15 cellular contexts compared by ENCODE assay signal in the genomic region with DNA sequence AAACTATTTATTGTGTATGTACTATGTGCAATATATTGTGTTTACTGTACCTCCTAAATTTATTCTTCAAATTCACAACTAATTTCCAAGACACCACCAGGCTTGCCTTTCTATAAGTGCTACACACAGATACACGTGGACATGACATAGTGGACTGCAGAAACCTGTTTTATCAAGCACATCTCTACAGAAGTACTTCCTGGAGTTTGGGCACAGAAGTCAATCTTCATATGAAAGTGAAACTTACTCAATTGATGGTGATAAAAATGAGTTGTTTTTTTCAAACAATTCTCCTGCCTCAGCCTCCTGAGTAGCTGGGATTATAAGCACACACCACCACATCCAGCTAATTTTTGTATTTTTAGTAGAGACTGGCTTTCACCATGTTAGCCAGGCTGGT. TPM values are rescaled to one million over a fixed set of nuclear protein-coding genes. Genes with fewer than 3 reads are reported as not detected.
A peak's percentile ranks its signal among the peaks of the same experiment; 100 is the strongest.
DNase-seq lines count a peak whose midpoint lies in the region; ATAC-seq and TF ChIP-seq lines count a peak whose summit lies in the region.
"Had no signal": no experiment of that assay in that cellular context is flagged by ENCODE, and none has a peak within 500 bp of the region (broad histone marks: within the 10 kb centered on the region; RNA-seq: fewer than 3 reads in every experiment).

No MANE protein-coding gene starts in this region.

- H3K4me3 Mint-ChIP-seq in activated CD4-positive, alpha-beta T cell treated with anti-CD3 and anti-CD28 coated beads for 36 hours = no peak overlapping the region
- H3K4me3 Mint-ChIP-seq in memory B cell (no peak overlapping the region), endodermal cell (no peak overlapping the region)

- no peak for TF ChIP-seq CTCF in Loucy (conservative IDR thresholded peaks at IDR 0.05; ENCODE audit: low read length)
- TF ChIP-seq CTCF in endodermal cell (conservative IDR thresholded peaks at IDR 0.05) = no peak

- H3K27me3 ChIP-seq in Loucy (ENCODE audit: insufficient read depth, low read length, poor library complexity, severe bottlenecking) (no peaks in the 10 kb centered on the region), endodermal cell (ENCODE audit: control insufficient read depth, insufficient read depth, low read length, poor library complexity, severe bottlenecking) (no peaks in the 10 kb centered on the region)
- H3K27me3 ChIP-seq: heart right ventricle had no signal

- no peaks in the 10 kb centered on the region for H3K9me2 ChIP-seq in Loucy (replicated peaks; ENCODE audit: low read depth, low read length)

- H3K79me2 ChIP-seq in Loucy (ENCODE audit: insufficient read depth, low read length) = no peaks in the 10 kb centered on the region

- peak; percentile 75 for ATAC-seq in activated CD4-positive, alpha-beta T cell treated with anti-CD3 and anti-CD28 coated beads for 36 hours
- ATAC-seq in GM19463 (IDR thresholded peaks at IDR 0.05; ENCODE audit: unreplicated experiment) (peak; percentile 47), memory B cell (ENCODE audit: low read depth) (peak; percentile 44), Right ventricle myocardium superior (ENCODE audit: poor library complexity) (no peak)
- ATAC-seq: heart right ventricle had no signal

- POLR2A ChIA-PET in activated CD4-positive, alpha-beta T cell treated with anti-CD3 and anti-CD28 coated beads for 36 hours (lab: Charles Lee) = no interaction called here

- H3K36me3 Mint-ChIP-seq in activated CD4-positive, alpha-beta T cell treated with anti-CD3 and anti-CD28 coated beads for 36 hours (ENCODE audit: low read depth) = peaks cover 38% of the 10 kb centered on the region
- peaks cover 13% of the 10 kb centered on the region for H3K36me3 Mint-ChIP-seq in memory B cell
- H3K36me3 Mint-ChIP-seq in endodermal cell (ENCODE audit: low read depth) = peaks cover 61% of the 10 kb centered on the region

- H3K27me3 Mint-ChIP-seq in activated CD4-positive, alpha-beta T cell treated with anti-CD3 and anti-CD28 coated beads for 36 hours = no peaks in the 10 kb centered on the region
- H3K27me3 Mint-ChIP-seq in memory B cell = no peaks in the 10 kb centered on the region
- H3K27me3 Mint-ChIP-seq in endodermal cell (ENCODE audit: insufficient read depth) = no peaks in the 10 kb centered on the region

- peaks cover 8% of the 10 kb centered on the region; the same call in 1 of the 2 replicates for H3K36me3 ChIP-seq in Loucy (ENCODE audit: insufficient read depth, low read length)
- peaks cover 57% of the 10 kb centered on the region for H3K36me3 ChIP-seq in endodermal cell (ENCODE audit: control insufficient read depth, insufficient read depth, low read length)

- H3K4me2 ChIP-seq in Loucy (ENCODE audit: low read depth, low read length, poor library complexity, severe bottlenecking) = no peak overlapping the region

- intact Hi-C loops in activated CD4-positive, alpha-beta T cell treated with anti-CD3 and anti-CD28 coated beads for 36 hours (cut with DNase I, micrococcal nuclease) = loop anchor here in 1 of 2 experiments (5.0 kb wide), 1 partner anchor 38 kb away; no protein-coding TSS in a partner anchor
- intact Hi-C loops in Right ventricle myocardium superior (cut with DNase I) = no loop called here

- H3K4me3 ChIP-seq in Loucy (ENCODE audit: low read length, poor library complexity, severe bottlenecking) (no peak overlapping the region), endodermal cell (ENCODE audit: low read length) (no peak overlapping the region)
- H3K4me3 ChIP-seq: heart right ventricle, lung had no signal

- no peaks in the 10 kb centered on the region for H3F3A ChIP-seq in Loucy (ENCODE audit: low read depth)

- no peak for DNase-seq in activated CD4-positive, alpha-beta T cell treated with anti-CD3 and anti-CD28 coated beads for 36 hours
- DNase-seq in activated CD4-positive, alpha-beta T cell treated with anti-CD3 and anti-CD28 coated beads for 4 hours = no peak
- DNase-seq in memory B cell (ENCODE audit: low spot score in 2 of 2) = no peak
- no peak for DNase-seq in endodermal cell
- no peak for DNase-seq in DMS153 treated with DMSO at 0.1 percent for 48 hours (lab: John Stamatoyannopoulos, UW; ENCODE audit: unreplicated experiment)
- no peak for DNase-seq in Right ventricle myocardium superior
- DNase-seq: DMS79; heart right ventricle; NCI-H1436 treated with DMSO at 0.1 percent for 48 hours; NK-92 treated with Interleukin-12 subunit alpha and Interleukin-12 subunit beta, amount 100 ng/mL, for 24 hours; posterior cingulate gyrus; stimulated activated CD4-positive, alpha-beta T cell treated with anti-CD3 and anti-CD28 coated beads, Interleukin-4, amount 100 ng/mL, for 4 hours had no signal

- peak overlapping the region; percentile 20; the same call in 1 of the 2 replicates for H2AFZ ChIP-seq in Loucy (ENCODE audit: low read length)

- H3K4me1 Mint-ChIP-seq in activated CD4-positive, alpha-beta T cell treated with anti-CD3 and anti-CD28 coated beads for 36 hours = peaks cover 25% of the 10 kb centered on the region
- H3K4me1 Mint-ChIP-seq in memory B cell (peaks cover 3% of the 10 kb centered on the region), endodermal cell (peaks cover 3% of the 10 kb centered on the region)

- H3K27ac ChIP-seq in endodermal cell (ENCODE audit: low read depth, low read length) = no peak overlapping the region
- H3K27ac ChIP-seq: heart right ventricle had no signal

- WGBS in endodermal cell (ENCODE audit: insufficient coverage in 1 of 2, insufficient read length in 1 of 2), 2 experiments = 89 to 92% methylated on average over 1 of the region's 1 CpG

- H4K20me1 ChIP-seq in Loucy (ENCODE audit: insufficient read depth, low read length, poor library complexity, severe bottlenecking) = no peaks in the 10 kb centered on the region

- CTCF ChIA-PET in activated CD4-positive, alpha-beta T cell treated with anti-CD3 and anti-CD28 coated beads for 36 hours (lab: Charles Lee) = no interaction called here

- H3K27ac Mint-ChIP-seq in activated CD4-positive, alpha-beta T cell treated with anti-CD3 and anti-CD28 coated beads for 36 hours = no peak overlapping the region
- H3K27ac Mint-ChIP-seq in memory B cell (peak overlapping the region; percentile 9), endodermal cell (no peak overlapping the region)

- H3K4me1 ChIP-seq in Loucy (ENCODE audit: insufficient read depth, low read length, poor library complexity, severe bottlenecking) (no peaks in the 10 kb centered on the region), endodermal cell (ENCODE audit: control insufficient read depth, insufficient read depth, low read length) (peaks cover 15% of the 10 kb centered on the region)

- H3K9ac ChIP-seq in Loucy (ENCODE audit: low read depth, low read length, poor library complexity, severe bottlenecking) (no peak overlapping the region), endodermal cell (ENCODE audit: extremely low read depth, low read length, poor library complexity, severe bottlenecking) (no peak overlapping the region)

- H3K9me3 Mint-ChIP-seq in activated CD4-positive, alpha-beta T cell treated with anti-CD3 and anti-CD28 coated beads for 36 hours (ENCODE audit: low read depth) = no peaks in the 10 kb centered on the region
- H3K9me3 Mint-ChIP-seq in memory B cell = no peaks in the 10 kb centered on the region
- no peaks in the 10 kb centered on the region for H3K9me3 Mint-ChIP-seq in endodermal cell

- H3K9me3 ChIP-seq in Loucy (ENCODE audit: insufficient read depth, low read depth, low read length) = no peaks in the 10 kb centered on the region
- H3K9me3 ChIP-seq in endodermal cell (ENCODE audit: control insufficient read depth, low read length) = no peaks in the 10 kb centered on the region
- H3K9me3 ChIP-seq: heart right ventricle had no signal

RNA-seq across cellular contexts. Expression of a gene that starts 57.6 kb away (rescaled TPM):
- 10 to 100 TPM; 30.9 to 33.8 TPM for total RNA-seq in activated CD4-positive, alpha-beta T cell treated with anti-CD3 and anti-CD28 coated beads for 36 hours
- total RNA-seq in endodermal cell = 100 to 1,000 TPM; 110 to 136 TPM
- polyA plus RNA-seq in endodermal cell (2013, experiment 1 of 2) = 27.1 TPM
- 25.3 TPM for polyA plus RNA-seq in endodermal cell (2013, experiment 2 of 2)
- total RNA-seq in Right ventricle myocardium superior = 15.1 TPM

RNA-seq across cellular contexts. Expression of a gene that starts 57.7 kb away (rescaled TPM):
- 10 to 100 TPM; 18.0 TPM for total RNA-seq in activated CD4-positive, alpha-beta T cell treated with anti-CD3 and anti-CD28 coated beads for 36 hours
- total RNA-seq in endodermal cell (10 to 100 TPM; 14.6 to 17.9 TPM), Right ventricle myocardium superior (4.7 TPM)
- 7.4 TPM for polyA plus RNA-seq in endodermal cell (2013, experiment 1 of 2)
- 6.9 TPM for polyA plus RNA-seq in endodermal cell (2013, experiment 2 of 2)
